8 cellular contexts compared by ENCODE assay signal in genomic region chr6:157274471-157275226, GRCh38. TPM values are rescaled to one million over a fixed set of nuclear protein-coding genes. Genes with fewer than 3 reads are reported as not detected.
DNase-seq lines count a peak whose midpoint lies in the region; ATAC-seq and TF ChIP-seq lines count a peak whose summit lies in the region.

No MANE protein-coding gene starts in this region.

- intact Hi-C loops in colonic mucosa (cut with DNase I), result loop anchor here (5.0 to 10.0 kb wide), 3 partner anchors 37 to 487 kb away; no protein-coding TSS in a partner anchor

- peak; percentile 74 for ATAC-seq in GM18870 (IDR thresholded peaks at IDR 0.05; ENCODE audit: unreplicated experiment)
- ATAC-seq in HG03108 (IDR thresholded peaks at IDR 0.05; ENCODE audit: unreplicated experiment), result peak; percentile 87
- ATAC-seq in left lobe of liver, result peak; percentile 97

- no peaks in the 10 kb centered on the region for H3K27me3 ChIP-seq in colonic mucosa

- peak overlapping the region; percentile 78 for H3K4me3 ChIP-seq in colonic mucosa

- peak overlapping the region; percentile 47 for H3K27ac ChIP-seq in colonic mucosa

- no peaks in the 10 kb centered on the region for H3K9me3 ChIP-seq in colonic mucosa

- H3K4me1 ChIP-seq in colonic mucosa, result no peaks in the 10 kb centered on the region

- no peaks in the 10 kb centered on the region for H3K36me3 ChIP-seq in colonic mucosa

- DNase-seq in AG08395 (ENCODE audit: low spot score) (peak; percentile 90), NCI-H2227 treated with DMSO at 0.1 percent for 48 hours (lab: John Stamatoyannopoulos, UW) (peak; percentile 72), colonic mucosa (peak; percentile 64), left lobe of liver (ENCODE audit: low spot score) (peak; percentile 79)
- peak; percentile 77 to 86 for DNase-seq in activated CD4-positive, alpha-beta T cell treated with anti-CD3 and anti-CD28 coated beads for 4 hours
- peak; percentile 79 for DNase-seq in stimulated activated CD4-positive, alpha-beta T cell treated with anti-CD3 and anti-CD28 coated beads, Interleukin-2, amount 100 ng/mL, for 4 hours (ENCODE audit: low read depth)

- peak overlapping the region; percentile 76 to 79 for H3K9ac ChIP-seq in colonic mucosa (ENCODE audit: low read depth in 2 of 2, low read length in 2 of 2)

- peak; percentile 57 for TF ChIP-seq CTCF in colonic mucosa (IDR thresholded peaks at IDR 0.05)

RNA-seq across cellular contexts. Expression of gene TMEM242, which starts 48.7 kb away (rescaled TPM):
- total RNA-seq in colonic mucosa (10 to 100 TPM; 10.8 to 11.9 TPM), left lobe of liver (6.8 TPM)

Comparison
In these comparisons a context has a peak if more than half of its experiments do, and no peak if none do; other contexts are left out.
1. Peak in every context shown above with its lines: DNase-seq, ATAC-seq, H3K4me3 ChIP-seq and H3K27ac ChIP-seq.